Comparison of ENCODE assay signal across 10 cellular contexts in genomic region chr22:18967391-18968010, GRCh38. TPM values are rescaled to one million over a fixed set of nuclear protein-coding genes. Genes with fewer than 3 reads are reported as not detected.
DNase-seq lines count a peak whose midpoint lies in the region; ATAC-seq, FAIRE-seq and TF ChIP-seq lines count a peak whose summit lies in the region.
"Not testable (repeated sequence)": the region's sequence is repeated elsewhere in the genome, so short reads cannot be mapped to it uniquely, and the experiment has no call there.
"Had no signal": no experiment of that assay in that cellular context is flagged by ENCODE, and none has a peak within 500 bp of the region (broad histone marks: within the 10 kb centered on the region; RNA-seq: fewer than 3 reads in every experiment).

No MANE protein-coding gene starts in this region.

- not testable (repeated sequence) for H3K9me2 ChIP-seq in HCT116 (ENCODE audit: insufficient read depth)

- not testable (repeated sequence) for TF ChIP-seq POLR2A in HCT116 (IDR thresholded peaks at IDR 0.05; ENCODE audit: borderline replicate concordance, extremely low read depth, insufficient read depth, insufficient read length); K562 (conservative IDR thresholded peaks at IDR 0.05); heart left ventricle (IDR thresholded peaks at IDR 0.05); sigmoid colon (IDR thresholded peaks at IDR 0.05)

- H2AFZ ChIP-seq in HCT116 (ENCODE audit: low read depth, low read length, poor library complexity, severe bottlenecking); K562 (ENCODE audit: low read depth, low read length); mesenchymal stem cell (ENCODE audit: low read depth, low read length): not testable (repeated sequence)

- H3K23ac ChIP-seq in mesenchymal stem cell (ENCODE audit: low read length in 2 of 2) = not testable (repeated sequence)

- H3K14ac ChIP-seq in mesenchymal stem cell (ENCODE audit: low read length in 2 of 2) = not testable (repeated sequence)

- BruUV-seq in HCT116 (replicated peaks; lab: Mats Ljungman, UMichigan); K562 (replicated peaks; lab: Mats Ljungman, UMichigan): not testable (repeated sequence)

- H3K79me1 ChIP-seq in mesenchymal stem cell (replicated peaks; ENCODE audit: low read length, poor library complexity, severe bottlenecking) = not testable (repeated sequence)

- not testable (repeated sequence) for H3K4me2 ChIP-seq in HCT116 (ENCODE audit: low read length); K562 (ENCODE audit: insufficient read depth, low read length); mesenchymal stem cell (ENCODE audit: low read length, poor library complexity, severe bottlenecking)

- not testable (repeated sequence) for H4K8ac ChIP-seq in mesenchymal stem cell (ENCODE audit: low read length)

- H3K9me1 ChIP-seq in K562 (ENCODE audit: control insufficient read depth, insufficient read depth, low read length) = not testable (repeated sequence)

- WGBS in K562 (ENCODE audit: insufficient coverage, low coverage, missing lambda C conversion rate) = 1% methylated on average over 14 of the region's 14 CpGs
- WGBS in heart left ventricle, 4 donors = 54 to 63% (median 59%) methylated on average over 10 to 14 of the region's 14 CpGs
- 78% methylated on average over 14 of the region's 14 CpGs for WGBS in mesenchymal stem cell
- WGBS in sigmoid colon, 2 donors = 54 to 66% methylated on average over 14 of the region's 14 CpGs

- peak; percentile 21 for DNase-seq in COLO668 (lab: John Stamatoyannopoulos, UW; ENCODE audit: unreplicated experiment)
- peak; percentile 31 for DNase-seq in HCT116 (ENCODE audit: low read depth, low spot score)
- peak; percentile 83 to 97 for DNase-seq in NCI-H524 (lab: John Stamatoyannopoulos, UW)
- DNase-seq in SJCRH30 = peak; percentile 54 to 71
- DNase-seq in K562 (ENCODE audit: extremely low read depth in 1 of 4, low spot score in 3 of 4) = peak in 2 of 4 experiments; percentile 21 to 24
- peak in 1 of 5 donors; percentile 60 for DNase-seq in heart left ventricle
- DNase-seq in mesenchymal stem cell = peak; percentile 22
- peak; percentile 67 for DNase-seq in sigmoid colon

- ATAC-seq in HCT116 = peak; percentile 28; the same call in 1 of the 2 replicates
- ATAC-seq in K562 = peak; percentile 33
- ATAC-seq in heart left ventricle = peak; percentile 56 to 80 (median 71)

- not testable (repeated sequence) for TF ChIP-seq EP300 in K562 (IDR thresholded peaks at IDR 0.05; ENCODE audit: low read length); sigmoid colon (IDR thresholded peaks at IDR 0.05)

- not testable (repeated sequence) for H2BK120ac ChIP-seq in mesenchymal stem cell (ENCODE audit: low read depth, low read length)

- not testable (repeated sequence) for H3K27ac ChIP-seq in HCT116 (ENCODE audit: low read depth, low read length); SJCRH30; K562 (ENCODE audit: extremely low read depth, low read depth, low read length); heart left ventricle; mesenchymal stem cell (ENCODE audit: low read length, poor library complexity, severe bottlenecking); sigmoid colon

- not testable (repeated sequence) for H3K18ac ChIP-seq in mesenchymal stem cell (ENCODE audit: low read depth in 1 of 2, low read length in 2 of 2)

- not testable (repeated sequence) for H3K9ac ChIP-seq in HCT116 (ENCODE audit: low read length); mesenchymal stem cell (ENCODE audit: low read length)
- peak overlapping the region in 1 of 2 experiments; percentile 36; a peak in 1 of 4 replicates for H3K9ac ChIP-seq in K562 (ENCODE audit: insufficient read depth in 1 of 2, low read depth in 2 of 2, low read length in 2 of 2)

- intact Hi-C loops in HCT116 (cut with micrococcal nuclease); K562 (cut with micrococcal nuclease); sigmoid colon (cut with DNase I): not testable (repeated sequence)
- intact Hi-C loops in heart left ventricle (cut with DNase I) = loop anchor here in 1 of 10 donors (5.0 kb wide), 1 partner anchor 1305 kb away; no protein-coding TSS in a partner anchor

- not testable (repeated sequence) for H3K27me3 ChIP-seq in HCT116 (ENCODE audit: insufficient read depth, low read length); SJCRH30
- peaks cover 20 to 56% of the 10 kb centered on the region in 2 experiments; a peak in 4 of 5 replicates for H3K27me3 ChIP-seq in K562 (ENCODE audit: control insufficient read depth in 2 of 2, insufficient read depth in 2 of 2, low read length in 2 of 2)
- H3K27me3 ChIP-seq in heart left ventricle = peaks cover 0 to 30% (median 16%) of the 10 kb centered on the region in 9 donors
- peaks cover 21 to 24% of the 10 kb centered on the region in 2 experiments for H3K27me3 ChIP-seq in mesenchymal stem cell (ENCODE audit: control insufficient read depth in 1 of 2, insufficient read depth in 1 of 2, low read length in 2 of 2)
- peaks cover 17 to 48% (median 34%) of the 10 kb centered on the region in 3 donors for H3K27me3 ChIP-seq in sigmoid colon

- RAD21 ChIA-PET in HCT116 (lab: Charles Lee; ENCODE audit: low non-redundant PET in 1 of 2, low total read pairs in 2 of 2, uncharacterized antibody in 2 of 2, unreplicated experiment in 2 of 2) = not testable (repeated sequence)

- not testable (repeated sequence) for FAIRE-seq in K562 (lab: Jason Lieb, UNC)

- not testable (repeated sequence) for H4K91ac ChIP-seq in mesenchymal stem cell (ENCODE audit: low read length)

- H2BK12ac ChIP-seq in mesenchymal stem cell (ENCODE audit: low read length in 2 of 2) = not testable (repeated sequence)

- H3K4ac ChIP-seq in mesenchymal stem cell (ENCODE audit: low read depth in 1 of 2, low read length in 2 of 2) = not testable (repeated sequence)

- not testable (repeated sequence) for H2BK15ac ChIP-seq in mesenchymal stem cell (ENCODE audit: low read depth, poor library complexity, severe bottlenecking)

- not testable (repeated sequence) for H2BK5ac ChIP-seq in mesenchymal stem cell (ENCODE audit: low read depth, low read length, poor library complexity, severe bottlenecking)

- H2AK5ac ChIP-seq in mesenchymal stem cell (ENCODE audit: low read length, severe bottlenecking) = not testable (repeated sequence)

- not testable (repeated sequence) for TF ChIP-seq RAD21 in HCT116 (IDR thresholded peaks at IDR 0.05; ENCODE audit: low read depth); K562 (CRISPR knock-in tag; conservative IDR thresholded peaks at IDR 0.05 in 1 of 2, IDR thresholded peaks at IDR 0.05 in 1 of 2)

- not testable (repeated sequence) for TF ChIP-seq CTCF in HCT116 (IDR thresholded peaks at IDR 0.05 in 2 of 3, conservative IDR thresholded peaks at IDR 0.05 in 1 of 3; ENCODE audit: borderline replicate concordance in 1 of 3, insufficient read depth in 1 of 3, low read depth in 2 of 3, low read length in 2 of 3); K562 (IDR thresholded peaks at IDR 0.05 in 2 of 3, conservative IDR thresholded peaks at IDR 0.05 in 1 of 3; ENCODE audit: insufficient read depth in 2 of 3, low read depth in 1 of 3, low read length in 3 of 3); heart left ventricle (IDR thresholded peaks at IDR 0.05); sigmoid colon (IDR thresholded peaks at IDR 0.05)

- not testable (repeated sequence) for H3K4me3 ChIP-seq in HCT116 (replicated peaks in 1 of 2; ENCODE audit: low read depth in 1 of 2, low read length in 2 of 2); SJCRH30; K562; heart left ventricle; mesenchymal stem cell (ENCODE audit: insufficient read depth in 1 of 2, low read depth in 1 of 2, low read length in 2 of 2); sigmoid colon

- H3K4me1 ChIP-seq in HCT116 (ENCODE audit: control insufficient read depth in 1 of 2, insufficient read depth in 2 of 2, low read length in 2 of 2); SJCRH30; mesenchymal stem cell (ENCODE audit: control insufficient read depth, insufficient read depth, low read depth, low read length): not testable (repeated sequence)
- H3K4me1 ChIP-seq in K562 (replicated peaks in 1 of 2; ENCODE audit: control insufficient read depth in 2 of 2, insufficient read depth in 2 of 2, low read length in 2 of 2) = peaks cover 0 to 45% of the 10 kb centered on the region in 2 experiments; a peak in 2 of 5 replicates
- peaks cover 0 to 13% (median 0%) of the 10 kb centered on the region in 12 donors for H3K4me1 ChIP-seq in heart left ventricle
- peaks cover 0 to 13% (median 8%) of the 10 kb centered on the region in 4 donors for H3K4me1 ChIP-seq in sigmoid colon

- CTCF ChIA-PET in HCT116 (lab: Charles Lee) (interaction anchor here (1.1 kb wide), 1 partner anchor 1303 kb away, joined by 3 read pairs; no protein-coding TSS in a partner anchor), K562 (lab: Yijun Ruan, JAX; ENCODE audit: low intra/inter-chr PET ratio) (interaction anchor here (0.5 to 0.6 kb wide), 2 partner anchors 351 to 724 kb away, joined by 3 to 4 read pairs; no protein-coding TSS in a partner anchor)

- H3K9me3 ChIP-seq in HCT116 (ENCODE audit: control insufficient read depth in 1 of 2, insufficient read depth in 1 of 2, low read depth in 1 of 2, low read length in 2 of 2); SJCRH30 (replicated peaks); K562 (replicated peaks; ENCODE audit: control insufficient read depth, insufficient read depth, low read depth, low read length); heart left ventricle; mesenchymal stem cell (ENCODE audit: control insufficient read depth, low read length); sigmoid colon: not testable (repeated sequence)

- H3K79me2 ChIP-seq in HCT116 (ENCODE audit: insufficient read depth, low read length); K562 (ENCODE audit: control insufficient read depth, insufficient read depth, low read length): not testable (repeated sequence)

- POLR2A ChIA-PET in HCT116 (lab: Charles Lee) = interaction anchor here (0.7 kb wide), 1 partner anchor 1304 kb away, joined by 8 read pairs; no protein-coding TSS in a partner anchor
- POLR2A ChIA-PET in K562 (lab: Yijun Ruan, JAX) = interaction anchor here (0.6 to 1.0 kb wide), 2 partner anchors 17 to 514 kb away, joined by 4 to 5 read pairs; no protein-coding TSS in a partner anchor

- not testable (repeated sequence) for H3K36me3 ChIP-seq in HCT116 (ENCODE audit: control insufficient read depth in 1 of 2, insufficient read depth in 2 of 2, low read length in 2 of 2); SJCRH30; K562 (ENCODE audit: control insufficient read depth, insufficient read depth, low read length); heart left ventricle; mesenchymal stem cell (ENCODE audit: control insufficient read depth in 1 of 2, insufficient read depth in 2 of 2, low read depth in 1 of 2, low read length in 2 of 2); sigmoid colon

- H4K20me1 ChIP-seq in HCT116 (ENCODE audit: insufficient read depth) = not testable (repeated sequence)
- H4K20me1 ChIP-seq in K562 (replicated peaks; ENCODE audit: control insufficient read depth, insufficient read depth, low read length) = peaks cover 50% of the 10 kb centered on the region

- in situ Hi-C loops in K562 (cut with MboI) = not testable (repeated sequence)

RNA-seq across cellular contexts. Expression of gene PRODH, which starts 31.4 kb away (rescaled TPM):
- total RNA-seq in HCT116 (2021; ENCODE audit: unreplicated experiment) (3.2 TPM), K562 (2014; rRNA removed) (not detected in 2 replicates), K562 (2014; rRNA removed; fragmentation: Illumina TruSeq; extraction: Trizol) (not detected in 2 replicates), K562 (2015; rRNA removed; fragmentation: Illumina TruSeq; extraction: Trizol) (not detected in 2 replicates), K562 (2021) (not detected in 2 replicates), heart left ventricle (10 to 100 TPM in 2 of 9 donors, 1 to 10 TPM in 7; 3.3 to 25.0 (median 7.5) TPM), sigmoid colon (1 to 10 TPM; 2.5 to 4.8 (median 3.6) TPM)
- 0.96 and 2.7 TPM in 2 replicates for polyA plus RNA-seq in HCT116 (2012)
- 0.13 and 0.18 TPM in 2 replicates for total RNA-seq in SJCRH30 (2014; rRNA removed; shearing (Covaris generic))
- total RNA-seq in K562 (2011; cell fraction: chromatin; rRNA removed; ENCODE audit: low replicate concordance) = 0.09 and 0.23 TPM in 2 replicates
- 0.17 TPM in 1 of 2 replicates, not detected in the other for total RNA-seq in K562 (2011; cell fraction: nucleolus; rRNA removed)
- not detected in 2 replicates for total RNA-seq in K562 (2011; cell fraction: nucleoplasm; rRNA removed)
- polyA plus RNA-seq in K562 (2011; rRNA removed) (0.11 TPM in 1 of 2 replicates, not detected in the other), K562 (2014; fragmentation: Illumina TruSeq; extraction: Trizol) (not detected in 2 replicates), K562 (2014; fragmentation: Nextera tagmentation; extraction: Ambion mirVana) (not detected), K562 (2014; rRNA removed) (0.07 TPM in 1 of 2 replicates, not detected in the other), heart left ventricle (10 to 100 TPM in 1 of 2 donors, 1 to 10 TPM in 1; 4.2 to 11.0 TPM), sigmoid colon (1 to 10 TPM in 1 of 3 donors, not detected in 2; 2.9 TPM)
- 0.03 TPM in 1 of 2 replicates, not detected in the other for polyA plus RNA-seq in K562 (2011; cell fraction: cytosol; rRNA removed)
- 0.26 TPM in 1 of 2 replicates, not detected in the other for polyA plus RNA-seq in K562 (2011; cell fraction: nucleus; rRNA removed)
- polyA plus RNA-seq in K562 (2012) = 0.01 TPM in 1 of 2 replicates, not detected in the other
- polyA minus RNA-seq in K562 (2011; rRNA and poly(A)+ RNA removed) = not detected in 2 replicates
- polyA minus RNA-seq in K562 (2011; cell fraction: cytosol; rRNA and poly(A)+ RNA removed) = not detected in 2 replicates
- polyA minus RNA-seq in K562 (2011; cell fraction: nucleus; rRNA and poly(A)+ RNA removed) = 0.40 TPM in 1 of 2 replicates, not detected in the other
- polyA plus RNA-seq in mesenchymal stem cell (2013, experiment 1 of 2) = 0.17 TPM
- polyA plus RNA-seq in mesenchymal stem cell (2013, experiment 2 of 2) = 0.10 TPM
- total RNA-seq: activated naive CD8-positive, alpha-beta T cell treated with anti-CD3 and anti-CD28 coated beads for 36 hours had no signal
- polyA plus RNA-seq: immature natural killer cell had no signal
